Comparison of ENCODE assay signal across 18 cellular contexts in genomic region chr10:97466755-97467154, GRCh38. TPM values are rescaled to one million over a fixed set of nuclear protein-coding genes. Genes with fewer than 3 reads are reported as not detected.
DNase-seq lines count a peak whose midpoint lies in the region; TF ChIP-seq lines count a peak whose summit lies in the region.
"Had no signal": no experiment of that assay in that cellular context is flagged by ENCODE, and none has a peak within 500 bp of the region (broad histone marks: within the 10 kb centered on the region; RNA-seq: fewer than 3 reads in every experiment).

No MANE protein-coding gene starts in this region.

- H3K36me3 Mint-ChIP-seq in Calu3 (ENCODE audit: insufficient read depth, unreplicated experiment): peaks cover 14% of the 10 kb centered on the region

- H2AK5ac ChIP-seq in mesendoderm (ENCODE audit: low read length): no peak overlapping the region

- no TSS peak for BruUV-seq in Calu3 (replicated peaks; lab: Mats Ljungman, UMichigan)
- no TSS peak for BruUV-seq in mammary epithelial cell (replicated peaks; lab: Mats Ljungman, UMichigan)

- H3K4me2 ChIP-seq in mammary epithelial cell (ENCODE audit: insufficient read depth, low read depth, low read length) (peak overlapping the region; percentile 10), mesendoderm (ENCODE audit: low read length) (no peak overlapping the region)
- H3K4me2 ChIP-seq: BLaER1 had no signal

- H3K79me1 ChIP-seq in mesendoderm (ENCODE audit: low read length): no peaks in the 10 kb centered on the region

- H3K4ac ChIP-seq in mesendoderm (ENCODE audit: low read depth, low read length): no peak overlapping the region

- no peak for DNase-seq in Calu3
- DNase-seq in LoVo (ENCODE audit: low spot score): peak; percentile 34
- DNase-seq in mammary epithelial cell: peak; percentile 76
- peak; percentile 47 for DNase-seq in mesendoderm
- DNase-seq in T1000 (lab: John Stamatoyannopoulos, UW): no peak
- DNase-seq in NCI-H2029 treated with DMSO at 0.1 percent for 48 hours (lab: John Stamatoyannopoulos, UW): no peak
- DNase-seq in DMS153 treated with DMSO at 0.1 percent for 48 hours (lab: John Stamatoyannopoulos, UW; ENCODE audit: unreplicated experiment): no peak
- no peak for DNase-seq in NCI-H774 (lab: John Stamatoyannopoulos, UW)
- DNase-seq: activated CD4-positive, CD25-positive, alpha-beta regulatory T cell; activated naive CD8-positive, alpha-beta T cell treated with anti-CD3 and anti-CD28 coated beads for 36 hours; cerebellar nuclear complex; DND-41; kidney; MV-4-11; posterior cingulate gyrus; stimulated activated CD4-positive, alpha-beta T cell treated with anti-CD3 and anti-CD28 coated beads, Interleukin-12 subunit alpha, Interleukin-12 subunit beta, amount 100 ng/mL, for 4 hours had no signal

- H4K20me1 ChIP-seq in mammary epithelial cell (ENCODE audit: insufficient read depth, low read length): no peaks in the 10 kb centered on the region

- no peak overlapping the region for H3K23ac ChIP-seq in mesendoderm (ENCODE audit: low read length)

- no peak overlapping the region for H2AFZ ChIP-seq in mammary epithelial cell (ENCODE audit: low read depth, low read length)

- H3K4me3 Mint-ChIP-seq in Calu3 (ENCODE audit: low read depth, unreplicated experiment): no peak overlapping the region
- H3K4me3 Mint-ChIP-seq: activated naive CD8-positive, alpha-beta T cell treated with anti-CD3 and anti-CD28 coated beads for 36 hours had no signal

- H3K27me3 ChIP-seq in mammary epithelial cell (ENCODE audit: insufficient read depth, low read length) (no peaks in the 10 kb centered on the region), mesendoderm (ENCODE audit: insufficient read depth, low read length, poor library complexity) (no peaks in the 10 kb centered on the region)
- H3K27me3 ChIP-seq: BLaER1 had no signal

- H3K56ac ChIP-seq in mesendoderm (ENCODE audit: low read length): no peak overlapping the region

- CTCF ChIA-PET in Calu3 (lab: Charles Lee) (no interaction called here), mammary epithelial cell (lab: Charles Lee; ENCODE audit: low non-redundant PET) (interaction anchor here (0.9 kb wide), 1 partner anchor 87 kb away, joined by 3 read pairs; no protein-coding TSS in a partner anchor)

- no peak overlapping the region for H2BK5ac ChIP-seq in mesendoderm (ENCODE audit: low read length)

- WGBS in mammary epithelial cell (ENCODE audit: low coverage, missing lambda C conversion rate): 19% methylated on average over 3 of the region's 4 CpGs
- WGBS in mesendoderm (ENCODE audit: extremely low coverage, insufficient coverage, low lambda C conversion rate): no CpG with 5 or more reads among the region's 4 CpGs

- no peak overlapping the region for H3K9ac ChIP-seq in mammary epithelial cell (ENCODE audit: insufficient read depth, low read length)
- no peak overlapping the region for H3K9ac ChIP-seq in mesendoderm (ENCODE audit: low read length)
- H3K9ac ChIP-seq: BLaER1 had no signal

- intact Hi-C loops in Calu3 (cut with micrococcal nuclease; ENCODE audit: unreplicated experiment): no loop called here
- intact Hi-C loops in mammary epithelial cell (cut with micrococcal nuclease): loop anchor here (5.0 kb wide), 1 partner anchor 221 kb away; the partner anchor contains the start of gene AVPI1

- H3K9me3 Mint-ChIP-seq in Calu3 (ENCODE audit: low read depth, unreplicated experiment): no peaks in the 10 kb centered on the region
- H3K9me3 Mint-ChIP-seq: activated naive CD8-positive, alpha-beta T cell treated with anti-CD3 and anti-CD28 coated beads for 36 hours had no signal

- H4K8ac ChIP-seq in mesendoderm (ENCODE audit: low read depth, low read length): no peak overlapping the region

- dilution Hi-C loops in mammary epithelial cell (cut with HindIII; ENCODE audit: low sequenced_read_pairs): no loop called here

- H4K5ac ChIP-seq in mesendoderm (ENCODE audit: low read length): no peak overlapping the region

- TF ChIP-seq CTCF in Calu3 (IDR thresholded peaks at IDR 0.05; ENCODE audit: unreplicated experiment) (no peak), mammary epithelial cell (conservative IDR thresholded peaks at IDR 0.05 in 1 of 2, IDR thresholded peaks at IDR 0.05 in 1 of 2; ENCODE audit: extremely low read depth in 1 of 2, insufficient read depth in 1 of 2, low read depth in 1 of 2, low read length in 2 of 2) (no peak)

- H3K27me3 Mint-ChIP-seq in Calu3 (ENCODE audit: unreplicated experiment): no peaks in the 10 kb centered on the region
- H3K27me3 Mint-ChIP-seq: activated naive CD8-positive, alpha-beta T cell treated with anti-CD3 and anti-CD28 coated beads for 36 hours had no signal

- no peaks in the 10 kb centered on the region for H3K4me1 Mint-ChIP-seq in Calu3 (ENCODE audit: low read depth, unreplicated experiment)

- H3K4me3 ChIP-seq in mammary epithelial cell (replicated peaks in 1 of 3; ENCODE audit: insufficient read depth in 1 of 3, low read depth in 2 of 3, low read length in 3 of 3) (no peak overlapping the region), mesendoderm (ENCODE audit: low read length) (no peak overlapping the region)
- H3K4me3 ChIP-seq: BLaER1, GM12878 had no signal

- H3K27ac Mint-ChIP-seq in Calu3 (ENCODE audit: unreplicated experiment): peak overlapping the region; percentile 59

- H3K4me1 ChIP-seq in mammary epithelial cell (ENCODE audit: insufficient read depth, low read length): peaks cover 26% of the 10 kb centered on the region
- no peaks in the 10 kb centered on the region for H3K4me1 ChIP-seq in mesendoderm (ENCODE audit: control insufficient read depth, low read depth, low read length)
- H3K4me1 ChIP-seq: BLaER1 had no signal

- H3K27ac ChIP-seq in mammary epithelial cell (ENCODE audit: insufficient read depth, low read depth, low read length) (no peak overlapping the region), mesendoderm (ENCODE audit: low read depth, low read length) (no peak overlapping the region)
- H3K27ac ChIP-seq: BLaER1 had no signal

- H2BK120ac ChIP-seq in mesendoderm (ENCODE audit: low read depth, low read length): no peak overlapping the region

- peaks cover 39% of the 10 kb centered on the region for H3K36me3 ChIP-seq in mammary epithelial cell (ENCODE audit: insufficient read depth, low read length)
- peaks cover 31% of the 10 kb centered on the region for H3K36me3 ChIP-seq in mesendoderm (ENCODE audit: control insufficient read depth, insufficient read depth, low read length)

- H3K79me2 ChIP-seq in mammary epithelial cell (ENCODE audit: insufficient read depth, low read length) (peaks cover 5% of the 10 kb centered on the region), mesendoderm (ENCODE audit: control insufficient read depth, insufficient read depth, low read length) (no peaks in the 10 kb centered on the region)

- H3K9me3 ChIP-seq in mammary epithelial cell (replicated peaks; ENCODE audit: insufficient read depth, low read length): no peaks in the 10 kb centered on the region
- H3K9me3 ChIP-seq: BLaER1 had no signal

- no peak overlapping the region for H2BK15ac ChIP-seq in mesendoderm (replicated peaks; ENCODE audit: low read depth)

- in situ Hi-C loops in mammary epithelial cell (cut with MboI; ENCODE audit: low sequenced_read_pairs in 2 of 2): loop anchor here in 1 of 2 donors (10.0 kb wide), 1 partner anchor 88 kb away; no protein-coding TSS in a partner anchor

- H3K18ac ChIP-seq in mesendoderm (ENCODE audit: low read length): no peak overlapping the region

RNA-seq across cellular contexts. Expression of gene ZDHHC16, which starts 20.8 kb away (rescaled TPM):
- 25.7 and 27.7 TPM in 2 replicates for total RNA-seq in Calu3 (2022)
- 10 to 100 TPM; 46.3 to 61.3 TPM for total RNA-seq in mammary epithelial cell
- polyA plus RNA-seq in mammary epithelial cell: 85.7 TPM
- 161 TPM for polyA minus RNA-seq in mammary epithelial cell
- 42.5 TPM for polyA plus RNA-seq in mesendoderm (2013, experiment 1 of 2)
- 41.6 TPM for polyA plus RNA-seq in mesendoderm (2013, experiment 2 of 2)

RNA-seq across cellular contexts. Expression of gene EXOSC1, which starts 20.9 kb away (rescaled TPM):
- total RNA-seq in Calu3 (2022) (28.6 and 29.5 TPM in 2 replicates), mammary epithelial cell (10 to 100 TPM; 35.8 to 37.0 TPM)
- polyA plus RNA-seq in mammary epithelial cell: 43.2 TPM
- 28.6 TPM for polyA minus RNA-seq in mammary epithelial cell
- 87.4 TPM for polyA plus RNA-seq in mesendoderm (2013, experiment 1 of 2)
- 87.3 TPM for polyA plus RNA-seq in mesendoderm (2013, experiment 2 of 2)

RNA-seq across cellular contexts. Expression of gene MMS19, which starts 31.5 kb away (rescaled TPM):
- total RNA-seq in Calu3 (2022): 39.8 and 46.5 TPM in 2 replicates
- 10 to 100 TPM; 69.7 to 74.2 TPM for total RNA-seq in mammary epithelial cell
- polyA plus RNA-seq in mammary epithelial cell: 86.2 TPM
- polyA minus RNA-seq in mammary epithelial cell: 104 TPM
- 109 TPM for polyA plus RNA-seq in mesendoderm (2013, experiment 1 of 2)
- polyA plus RNA-seq in mesendoderm (2013, experiment 2 of 2): 111 TPM

RNA-seq across cellular contexts. Expression of gene UBTD1, which starts 32.0 kb away (rescaled TPM):
- 8.7 and 9.3 TPM in 2 replicates for total RNA-seq in Calu3 (2022)
- 10 to 100 TPM; 21.4 to 30.0 TPM for total RNA-seq in mammary epithelial cell
- polyA plus RNA-seq in mammary epithelial cell: 27.4 TPM
- polyA minus RNA-seq in mammary epithelial cell: 12.2 TPM
- 14.0 TPM for polyA plus RNA-seq in mesendoderm (2013, experiment 1 of 2)
- polyA plus RNA-seq in mesendoderm (2013, experiment 2 of 2): 13.9 TPM

RNA-seq across cellular contexts. Expression of gene PGAM1, which starts 40.8 kb away (rescaled TPM):
- total RNA-seq in Calu3 (2022) (148 and 157 TPM in 2 replicates), mammary epithelial cell (100 to 1,000 TPM; 380 to 517 TPM)
- polyA plus RNA-seq in mammary epithelial cell: 977 TPM
- 666 TPM for polyA minus RNA-seq in mammary epithelial cell
- 582 TPM for polyA plus RNA-seq in mesendoderm (2013, experiment 1 of 2)
- 593 TPM for polyA plus RNA-seq in mesendoderm (2013, experiment 2 of 2)

Comparison
In these comparisons a context has a peak if more than half of its experiments do, and no peak if none do; other contexts are left out.
1. DNase-seq: peak in LoVo (single experiment), mammary epithelial cell (single experiment) and mesendoderm (single experiment); none in Calu3 (single experiment), T1000 (single experiment), NCI-H2029 treated with DMSO at 0.1 percent for 48 hours (single experiment), DMS153 treated with DMSO at 0.1 percent for 48 hours (single experiment) and NCI-H774 (single experiment).